Comparison of ENCODE assay signal across 19 cellular contexts in genomic region chrX:11766487-11766886, GRCh38. TPM values are rescaled to one million over a fixed set of nuclear protein-coding genes. Genes with fewer than 3 reads are reported as not detected.
DNase-seq lines count a peak whose midpoint lies in the region; ATAC-seq and TF ChIP-seq lines count a peak whose summit lies in the region.
"Had no signal": no experiment of that assay in that cellular context is flagged by ENCODE, and none has a peak within 500 bp of the region (broad histone marks: within the 10 kb centered on the region; RNA-seq: fewer than 3 reads in every experiment).

No MANE protein-coding gene starts in this region.

- CTCF ChIA-PET in activated naive CD4-positive, alpha-beta T cell treated with anti-CD3 and anti-CD28 coated beads, Interleukin-2, amount 10 ng/mL, durations not matched to agents 7 days and 5 days (lab: Charles Lee), result interaction anchor here (1.7 to 3.2 kb wide), 3 partner anchors 8 to 21 kb away, joined by 6 to 11 read pairs (median 9); partner anchors contain the start of gene MSL3

- H3K27ac Mint-ChIP-seq in activated naive CD4-positive, alpha-beta T cell treated with anti-CD3 and anti-CD28 coated beads, Interleukin-2, amount 10 ng/mL, durations not matched to agents 7 days and 5 days, result peak overlapping the region; percentile 81
- no peak overlapping the region for H3K27ac Mint-ChIP-seq in natural killer cell treated with Interleukin-12 subunit alpha and Interleukin-12 subunit beta and Interleukin-15 and Interleukin-18, amount 100 ng/mL, for 72 hours
- H3K27ac Mint-ChIP-seq in mesothelial cell of epicardium, result no peak overlapping the region
- H3K27ac Mint-ChIP-seq: HFFc6 had no signal

- TF ChIP-seq POLR2A in suprapubic skin (IDR thresholded peaks at IDR 0.05), result no peak

- H3K27ac ChIP-seq in suprapubic skin, result no peak overlapping the region
- H3K27ac ChIP-seq: prostate gland, SJSA1 had no signal

- H3K9me3 Mint-ChIP-seq in activated naive CD4-positive, alpha-beta T cell treated with anti-CD3 and anti-CD28 coated beads, Interleukin-2, amount 10 ng/mL, durations not matched to agents 7 days and 5 days, result no peaks in the 10 kb centered on the region
- H3K9me3 Mint-ChIP-seq in natural killer cell treated with Interleukin-12 subunit alpha and Interleukin-12 subunit beta and Interleukin-15 and Interleukin-18, amount 100 ng/mL, for 72 hours, result no peaks in the 10 kb centered on the region
- H3K9me3 Mint-ChIP-seq in mesothelial cell of epicardium, result peaks cover 10% of the 10 kb centered on the region
- H3K9me3 Mint-ChIP-seq: HFFc6 had no signal

- peak; percentile 20 for ATAC-seq in stimulated activated naive CD8-positive, alpha-beta T cell treated with anti-CD3 and anti-CD28 coated beads, Interleukin-15, Interleukin-2, amounts not matched to agents 100 U/mL and 50 U/mL, for 24 hours
- ATAC-seq in natural killer cell treated with Interleukin-12 subunit alpha and Interleukin-12 subunit beta and Interleukin-15 and Interleukin-18, amount 100 ng/mL, for 72 hours, result no peak
- ATAC-seq: K562, left colon, Panc1 had no signal

- peaks cover 61% of the 10 kb centered on the region for H3K36me3 Mint-ChIP-seq in activated naive CD4-positive, alpha-beta T cell treated with anti-CD3 and anti-CD28 coated beads, Interleukin-2, amount 10 ng/mL, durations not matched to agents 7 days and 5 days
- H3K36me3 Mint-ChIP-seq in natural killer cell treated with Interleukin-12 subunit alpha and Interleukin-12 subunit beta and Interleukin-15 and Interleukin-18, amount 100 ng/mL, for 72 hours, result peaks cover 16% of the 10 kb centered on the region
- peaks cover 20% of the 10 kb centered on the region for H3K36me3 Mint-ChIP-seq in mesothelial cell of epicardium

- no peaks in the 10 kb centered on the region for H3K9me3 ChIP-seq in suprapubic skin
- H3K9me3 ChIP-seq: prostate gland, SJSA1 had no signal

- no peaks in the 10 kb centered on the region for H3K27me3 Mint-ChIP-seq in activated naive CD4-positive, alpha-beta T cell treated with anti-CD3 and anti-CD28 coated beads, Interleukin-2, amount 10 ng/mL, durations not matched to agents 7 days and 5 days
- peaks cover 0 to 2% of the 10 kb centered on the region in 2 donors for H3K27me3 Mint-ChIP-seq in natural killer cell treated with Interleukin-12 subunit alpha and Interleukin-12 subunit beta and Interleukin-15 and Interleukin-18, amount 100 ng/mL, for 72 hours
- H3K27me3 Mint-ChIP-seq in mesothelial cell of epicardium (ENCODE audit: low read depth), result no peaks in the 10 kb centered on the region

- peaks cover 78% of the 10 kb centered on the region for H3K4me1 Mint-ChIP-seq in activated naive CD4-positive, alpha-beta T cell treated with anti-CD3 and anti-CD28 coated beads, Interleukin-2, amount 10 ng/mL, durations not matched to agents 7 days and 5 days
- H3K4me1 Mint-ChIP-seq in natural killer cell treated with Interleukin-12 subunit alpha and Interleukin-12 subunit beta and Interleukin-15 and Interleukin-18, amount 100 ng/mL, for 72 hours (ENCODE audit: low read depth in 2 of 2), result peaks cover 18 to 20% of the 10 kb centered on the region in 2 donors
- H3K4me1 Mint-ChIP-seq in mesothelial cell of epicardium, result no peaks in the 10 kb centered on the region

- no peaks in the 10 kb centered on the region for H3K4me1 ChIP-seq in suprapubic skin
- H3K4me1 ChIP-seq: prostate gland, SJSA1 had no signal

- peak; percentile 46 for DNase-seq in activated T-cell treated with anti-CD3 and anti-CD28 coated beads, Interleukin-2, amount 50 U/mL, for 1 hour
- DNase-seq in activated T-cell treated with anti-CD3 and anti-CD28 coated beads for 4 hours (no peak), mesothelial cell of epicardium (ENCODE audit: low spot score in 2 of 2, unreplicated experiment in 2 of 2) (no peak), suprapubic skin (ENCODE audit: low spot score in 2 of 2) (no peak)
- peak; percentile 32 for DNase-seq in activated CD4-positive, alpha-beta T cell treated with anti-CD3 and anti-CD28 coated beads for 48 hours
- peak; percentile 47 for DNase-seq in activated naive CD4-positive, alpha-beta T cell treated with anti-CD3 and anti-CD28 coated beads, Interleukin-2, amount 10 ng/mL, durations not matched to agents 7 days and 5 days
- no peak for DNase-seq in stimulated activated naive CD8-positive, alpha-beta T cell treated with anti-CD3 and anti-CD28 coated beads, Interleukin-15, Interleukin-2, amounts not matched to agents 100 U/mL and 50 U/mL, for 24 hours
- DNase-seq in natural killer cell treated with Interleukin-12 subunit alpha and Interleukin-12 subunit beta and Interleukin-15 and Interleukin-18, amount 100 ng/mL, for 72 hours (ENCODE audit: low spot score), result no peak
- DNase-seq: activated effector memory CD4-positive, alpha-beta T cell treated with anti-CD3 and anti-CD28 coated beads, Interleukin-2, amount 50 U/mL, for 16 hours; HFFc6; left colon; NCI-H187 treated with DMSO at 0.1 percent for 48 hours; NCI-H345; stimulated activated CD4-positive, alpha-beta T cell treated with anti-CD3 and anti-CD28 coated beads, Interleukin-2, amount 100 ng/mL, for 48 hours; T-helper 9 cell had no signal

- TF ChIP-seq CTCF in mesothelial cell of epicardium (IDR thresholded peaks at IDR 0.05; ENCODE audit: unreplicated experiment), result no peak
- TF ChIP-seq CTCF in suprapubic skin (IDR thresholded peaks at IDR 0.05), result no peak

- peak overlapping the region; percentile 85 for H3K4me3 Mint-ChIP-seq in activated naive CD4-positive, alpha-beta T cell treated with anti-CD3 and anti-CD28 coated beads, Interleukin-2, amount 10 ng/mL, durations not matched to agents 7 days and 5 days
- no peak overlapping the region for H3K4me3 Mint-ChIP-seq in natural killer cell treated with Interleukin-12 subunit alpha and Interleukin-12 subunit beta and Interleukin-15 and Interleukin-18, amount 100 ng/mL, for 72 hours
- no peak overlapping the region for H3K4me3 Mint-ChIP-seq in mesothelial cell of epicardium
- H3K4me3 Mint-ChIP-seq: HFFc6 had no signal

- no peak for TF ChIP-seq EP300 in suprapubic skin (IDR thresholded peaks at IDR 0.05)

- H3K36me3 ChIP-seq in suprapubic skin, result peaks cover 62% of the 10 kb centered on the region
- H3K36me3 ChIP-seq: prostate gland had no signal

- 70% methylated on average over 5 of the region's 9 CpGs for WGBS in suprapubic skin

- H3K27me3 ChIP-seq in suprapubic skin, result no peaks in the 10 kb centered on the region
- H3K27me3 ChIP-seq: SJSA1 had no signal

- H3K4me3 ChIP-seq in suprapubic skin, result no peak overlapping the region
- H3K4me3 ChIP-seq: K562, prostate gland, SJSA1 had no signal

RNA-seq across cellular contexts. Expression of gene MSL3, which starts 8.4 kb away (rescaled TPM):
- total RNA-seq in natural killer cell treated with Interleukin-12 subunit alpha and Interleukin-12 subunit beta and Interleukin-15 and Interleukin-18, amount 100 ng/mL, for 72 hours, result 10 to 100 TPM; 23.9 to 34.9 TPM
- 22.9 to 23.2 TPM (median 23.0 TPM) in 3 replicates for total RNA-seq in mesothelial cell of epicardium
- 10 to 100 TPM; 20.9 to 44.8 (median 26.0) TPM for total RNA-seq in suprapubic skin

Comparison
In these comparisons a context has a peak if more than half of its experiments do, and no peak if none do; other contexts are left out.
1. DNase-seq: peak in activated T-cell treated with anti-CD3 and anti-CD28 coated beads, Interleukin-2, amount 50 U/mL, for 1 hour (single experiment), activated CD4-positive, alpha-beta T cell treated with anti-CD3 and anti-CD28 coated beads for 48 hours (single experiment) and activated naive CD4-positive, alpha-beta T cell treated with anti-CD3 and anti-CD28 coated beads, Interleukin-2, amount 10 ng/mL, durations not matched to agents 7 days and 5 days (single experiment); none in activated T-cell treated with anti-CD3 and anti-CD28 coated beads for 4 hours (single experiment), stimulated activated naive CD8-positive, alpha-beta T cell treated with anti-CD3 and anti-CD28 coated beads, Interleukin-15, Interleukin-2, amounts not matched to agents 100 U/mL and 50 U/mL, for 24 hours (single experiment), natural killer cell treated with Interleukin-12 subunit alpha and Interleukin-12 subunit beta and Interleukin-15 and Interleukin-18, amount 100 ng/mL, for 72 hours (single experiment), mesothelial cell of epicardium (0 of 2) and suprapubic skin (0 of 2).